ENCODE assay signal across 9 cellular contexts in genomic region chr1:3518256-3518655, GRCh38.
DNase-seq lines count a peak whose midpoint lies in the region; ATAC-seq and TF ChIP-seq lines count a peak whose summit lies in the region.
"Had no signal": no experiment of that assay in that cellular context is flagged by ENCODE, and none has a peak within 500 bp of the region (broad histone marks: within the 10 kb centered on the region; RNA-seq: fewer than 3 reads in every experiment).

No MANE protein-coding gene starts in this region.

- no peaks in the 10 kb centered on the region for H3K79me2 ChIP-seq in GM23338 (replicated peaks; ENCODE audit: insufficient read depth)
- H3K79me2 ChIP-seq: parathyroid adenoma had no signal

- no peaks in the 10 kb centered on the region for H3K36me3 Mint-ChIP-seq in GM23338 (ENCODE audit: low read depth)
- no peaks in the 10 kb centered on the region for H3K36me3 Mint-ChIP-seq in activated CD8-positive, alpha-beta T cell treated with anti-CD3 and anti-CD28 coated beads for 36 hours (ENCODE audit: low read depth)
- no peaks in the 10 kb centered on the region for H3K36me3 Mint-ChIP-seq in stimulated activated effector memory CD8-positive, alpha-beta T cell treated with anti-CD3 and anti-CD28 coated beads, Interleukin-12 subunit alpha, Interleukin-12 subunit beta, amount 100 ng/mL, for 72 hours

- H3K36me3 ChIP-seq in GM23338 (ENCODE audit: insufficient read depth) = no peaks in the 10 kb centered on the region

- intact Hi-C loops in activated CD8-positive, alpha-beta T cell treated with anti-CD3 and anti-CD28 coated beads for 36 hours (cut with micrococcal nuclease) = no loop called here

- CTCF ChIA-PET in activated CD8-positive, alpha-beta T cell treated with anti-CD3 and anti-CD28 coated beads for 36 hours (lab: Charles Lee) = interaction anchor here (0.8 to 3.1 kb wide), 9 partner anchors 10 to 102 kb away, joined by 3 to 23 read pairs (median 4); no protein-coding TSS in a partner anchor

- peaks cover 2% of the 10 kb centered on the region for H3K27me3 Mint-ChIP-seq in GM23338 (ENCODE audit: insufficient read depth, low read depth, poor library complexity)
- H3K27me3 Mint-ChIP-seq in activated CD8-positive, alpha-beta T cell treated with anti-CD3 and anti-CD28 coated beads for 36 hours = no peaks in the 10 kb centered on the region

- no peaks in the 10 kb centered on the region for H3K4me1 Mint-ChIP-seq in GM23338
- no peaks in the 10 kb centered on the region for H3K4me1 Mint-ChIP-seq in activated CD8-positive, alpha-beta T cell treated with anti-CD3 and anti-CD28 coated beads for 36 hours (ENCODE audit: low read depth)
- H3K4me1 Mint-ChIP-seq in stimulated activated effector memory CD8-positive, alpha-beta T cell treated with anti-CD3 and anti-CD28 coated beads, Interleukin-12 subunit alpha, Interleukin-12 subunit beta, amount 100 ng/mL, for 72 hours = no peaks in the 10 kb centered on the region

- no peak overlapping the region for H3K27ac ChIP-seq in GM23338 (ENCODE audit: low read depth)
- H3K27ac ChIP-seq: parathyroid adenoma had no signal

- no peaks in the 10 kb centered on the region for H3K9me3 Mint-ChIP-seq in GM23338
- no peaks in the 10 kb centered on the region for H3K9me3 Mint-ChIP-seq in activated CD8-positive, alpha-beta T cell treated with anti-CD3 and anti-CD28 coated beads for 36 hours
- no peaks in the 10 kb centered on the region for H3K9me3 Mint-ChIP-seq in stimulated activated effector memory CD8-positive, alpha-beta T cell treated with anti-CD3 and anti-CD28 coated beads, Interleukin-12 subunit alpha, Interleukin-12 subunit beta, amount 100 ng/mL, for 72 hours

- H3K27me3 ChIP-seq in GM23338 (ENCODE audit: insufficient read depth) = no peaks in the 10 kb centered on the region

- H4K20me1 ChIP-seq in GM23338 (replicated peaks; ENCODE audit: insufficient read depth) = no peaks in the 10 kb centered on the region

- H3F3A ChIP-seq in GM23338 (replicated peaks; ENCODE audit: low read depth) = no peaks in the 10 kb centered on the region

- no peak overlapping the region for H3K4me2 ChIP-seq in GM23338

- H3K4me3 ChIP-seq in GM23338 (no peak overlapping the region), foreskin fibroblast (ENCODE audit: low read depth in 1 of 2, low read length in 2 of 2) (no peak overlapping the region)

- H3K4me3 Mint-ChIP-seq in GM23338 = no peak overlapping the region
- no peak overlapping the region for H3K4me3 Mint-ChIP-seq in activated CD8-positive, alpha-beta T cell treated with anti-CD3 and anti-CD28 coated beads for 36 hours
- no peak overlapping the region for H3K4me3 Mint-ChIP-seq in stimulated activated effector memory CD8-positive, alpha-beta T cell treated with anti-CD3 and anti-CD28 coated beads, Interleukin-12 subunit alpha, Interleukin-12 subunit beta, amount 100 ng/mL, for 72 hours

- TF ChIP-seq CTCF in GM23338 (conservative IDR thresholded peaks at IDR 0.05; ENCODE audit: low read depth in 2 of 2) (peak; percentile 65 to 66), foreskin fibroblast (IDR thresholded peaks at IDR 0.05; ENCODE audit: low read depth, low read length) (peak; percentile 67)
- peak; percentile 75 for TF ChIP-seq CTCF in activated CD8-positive, alpha-beta T cell treated with anti-CD3 and anti-CD28 coated beads for 36 hours (IDR thresholded peaks at IDR 0.05)

- H2AFZ ChIP-seq in GM23338 = no peak overlapping the region
- H2AFZ ChIP-seq: parathyroid adenoma had no signal

- POLR2A ChIA-PET in activated CD8-positive, alpha-beta T cell treated with anti-CD3 and anti-CD28 coated beads for 36 hours (lab: Charles Lee) = no interaction called here

- DNase-seq in GM23338 (ENCODE audit: low spot score) (peak; percentile 32), foreskin fibroblast (peak in 1 of 2 donors; percentile 39), NCI-H69 (lab: John Stamatoyannopoulos, UW) (no peak), NCI-H524 (lab: John Stamatoyannopoulos, UW) (no peak)
- DNase-seq in activated CD8-positive, alpha-beta T cell treated with anti-CD3 and anti-CD28 coated beads for 36 hours = peak; percentile 56
- peak; percentile 18 to 68 for DNase-seq in stimulated activated effector memory CD8-positive, alpha-beta T cell treated with anti-CD3 and anti-CD28 coated beads, Interleukin-12 subunit alpha, Interleukin-12 subunit beta, amount 100 ng/mL, for 72 hours (ENCODE audit: low spot score in 2 of 2)

- H3K27ac Mint-ChIP-seq in GM23338 = no peak overlapping the region
- H3K27ac Mint-ChIP-seq in activated CD8-positive, alpha-beta T cell treated with anti-CD3 and anti-CD28 coated beads for 36 hours = no peak overlapping the region
- H3K27ac Mint-ChIP-seq in stimulated activated effector memory CD8-positive, alpha-beta T cell treated with anti-CD3 and anti-CD28 coated beads, Interleukin-12 subunit alpha, Interleukin-12 subunit beta, amount 100 ng/mL, for 72 hours = no peak overlapping the region

- H3K4me1 ChIP-seq in GM23338 (ENCODE audit: insufficient read depth) = no peaks in the 10 kb centered on the region
- H3K4me1 ChIP-seq: parathyroid adenoma had no signal

- ATAC-seq in GM23338 (peak; percentile 14; the same call in 2 of the 3 replicates), HG02870 (IDR thresholded peaks at IDR 0.05; ENCODE audit: unreplicated experiment) (no peak), GM18909 (IDR thresholded peaks at IDR 0.05; ENCODE audit: poor library complexity, unreplicated experiment) (no peak)
- peak; percentile 20 for ATAC-seq in activated CD8-positive, alpha-beta T cell treated with anti-CD3 and anti-CD28 coated beads for 36 hours
- ATAC-seq in stimulated activated effector memory CD8-positive, alpha-beta T cell treated with anti-CD3 and anti-CD28 coated beads, Interleukin-12 subunit alpha, Interleukin-12 subunit beta, amount 100 ng/mL, for 72 hours = no peak

- H3K9me2 ChIP-seq in GM23338 (ENCODE audit: insufficient read depth) = no peaks in the 10 kb centered on the region

TF ChIP-seq in GM23338, 12 proteins besides CTCF, POLR2A, EP300 and RAD21:
- no peak for TF ChIP-seq JUNB (IDR thresholded peaks at IDR 0.05; ENCODE audit: unreplicated experiment)

Comparison
In these comparisons a context has a peak if more than half of its experiments do, and no peak if none do; other contexts are left out.
1. ATAC-seq: peak in GM23338 (single experiment) and activated CD8-positive, alpha-beta T cell treated with anti-CD3 and anti-CD28 coated beads for 36 hours (single experiment); none in stimulated activated effector memory CD8-positive, alpha-beta T cell treated with anti-CD3 and anti-CD28 coated beads, Interleukin-12 subunit alpha, Interleukin-12 subunit beta, amount 100 ng/mL, for 72 hours (single experiment), HG02870 (single experiment) and GM18909 (single experiment).
2. DNase-seq: peak in GM23338 (single experiment), activated CD8-positive, alpha-beta T cell treated with anti-CD3 and anti-CD28 coated beads for 36 hours (single experiment) and stimulated activated effector memory CD8-positive, alpha-beta T cell treated with anti-CD3 and anti-CD28 coated beads, Interleukin-12 subunit alpha, Interleukin-12 subunit beta, amount 100 ng/mL, for 72 hours (2 of 2); none in NCI-H69 (single experiment) and NCI-H524 (0 of 2).
3. Peak in every context shown above with its lines, with median percentiles within 50 percentile points of each other: CTCF ChIP-seq.